Comparison of ENCODE assay signal across 8 cellular contexts in genomic region chr22:24429411-24430365, GRCh38. TPM values are rescaled to one million over a fixed set of nuclear protein-coding genes. Genes with fewer than 3 reads are reported as not detected.
DNase-seq lines count a peak whose midpoint lies in the region; ATAC-seq and TF ChIP-seq lines count a peak whose summit lies in the region.

No MANE protein-coding gene starts in this region.

- H3K4me3 ChIP-seq in lower lobe of right lung (no peak overlapping the region), upper lobe of right lung (no peak overlapping the region), uterus (no peak overlapping the region)

- H3K36me3 Mint-ChIP-seq in activated T-helper 2 cell treated with anti-CD3 and anti-CD28 coated beads, Interferon-gamma antibody, Interleukin-2, Interleukin-4, amounts not matched to agents 10 μg/mL and 5 μg/mL and 100 μg/mL, durations not matched to agents 14 hours and 24 hours and 36 hours (ENCODE audit: low read depth): peaks cover 21% of the 10 kb centered on the region

- no peak for TF ChIP-seq POLR2A in uterus (IDR thresholded peaks at IDR 0.05)

- TF ChIP-seq CTCF in lower lobe of right lung (IDR thresholded peaks at IDR 0.05): no peak
- TF ChIP-seq CTCF in upper lobe of right lung (IDR thresholded peaks at IDR 0.05): no peak
- no peak for TF ChIP-seq CTCF in uterus (IDR thresholded peaks at IDR 0.05)

- peaks cover 5% of the 10 kb centered on the region for H3K27me3 Mint-ChIP-seq in activated T-helper 2 cell treated with anti-CD3 and anti-CD28 coated beads, Interferon-gamma antibody, Interleukin-2, Interleukin-4, amounts not matched to agents 10 μg/mL and 5 μg/mL and 100 μg/mL, durations not matched to agents 14 hours and 24 hours and 36 hours (ENCODE audit: low read depth)

- ATAC-seq in lower lobe of right lung: no peak
- peak; percentile 3 for ATAC-seq in upper lobe of right lung
- ATAC-seq in HG03108 (IDR thresholded peaks at IDR 0.05; ENCODE audit: unreplicated experiment): no peak

- H3K27ac Mint-ChIP-seq in activated T-helper 2 cell treated with anti-CD3 and anti-CD28 coated beads, Interferon-gamma antibody, Interleukin-2, Interleukin-4, amounts not matched to agents 10 μg/mL and 5 μg/mL and 100 μg/mL, durations not matched to agents 14 hours and 24 hours and 36 hours: peak overlapping the region; percentile 87

- intact Hi-C loops in activated T-helper 2 cell treated with anti-CD3 and anti-CD28 coated beads, Interferon-gamma antibody, Interleukin-2, Interleukin-4, amounts not matched to agents 10 μg/mL and 5 μg/mL and 100 μg/mL, durations not matched to agents 14 hours and 24 hours and 36 hours (cut with micrococcal nuclease): loop anchor here (2.0 to 5.0 kb wide), 3 partner anchors 38 to 95 kb away; no protein-coding TSS in a partner anchor
- intact Hi-C loops in lower lobe of right lung (cut with DNase I): no loop called here
- intact Hi-C loops in upper lobe of right lung (cut with DNase I): no loop called here
- intact Hi-C loops in uterus (cut with DNase I; ENCODE audit: low total_unique reads): no loop called here

- peak overlapping the region; percentile 82 for H3K4me3 Mint-ChIP-seq in activated T-helper 2 cell treated with anti-CD3 and anti-CD28 coated beads, Interferon-gamma antibody, Interleukin-2, Interleukin-4, amounts not matched to agents 10 μg/mL and 5 μg/mL and 100 μg/mL, durations not matched to agents 14 hours and 24 hours and 36 hours (ENCODE audit: low read depth)

- H3K9me3 ChIP-seq in lower lobe of right lung (no peaks in the 10 kb centered on the region), upper lobe of right lung (no peaks in the 10 kb centered on the region), uterus (no peaks in the 10 kb centered on the region)

- H3K4me1 Mint-ChIP-seq in activated T-helper 2 cell treated with anti-CD3 and anti-CD28 coated beads, Interferon-gamma antibody, Interleukin-2, Interleukin-4, amounts not matched to agents 10 μg/mL and 5 μg/mL and 100 μg/mL, durations not matched to agents 14 hours and 24 hours and 36 hours (ENCODE audit: low read depth): peaks cover 71% of the 10 kb centered on the region

- peak overlapping the region; percentile 22 for H3K27ac ChIP-seq in lower lobe of right lung
- H3K27ac ChIP-seq in upper lobe of right lung: no peak overlapping the region
- H3K27ac ChIP-seq in uterus: no peak overlapping the region

- H3K9me3 Mint-ChIP-seq in activated T-helper 2 cell treated with anti-CD3 and anti-CD28 coated beads, Interferon-gamma antibody, Interleukin-2, Interleukin-4, amounts not matched to agents 10 μg/mL and 5 μg/mL and 100 μg/mL, durations not matched to agents 14 hours and 24 hours and 36 hours: no peaks in the 10 kb centered on the region

- H3K27me3 ChIP-seq in lower lobe of right lung (ENCODE audit: low read depth): peaks cover 8% of the 10 kb centered on the region
- H3K27me3 ChIP-seq in upper lobe of right lung: no peaks in the 10 kb centered on the region
- no peaks in the 10 kb centered on the region for H3K27me3 ChIP-seq in uterus

- H3K36me3 ChIP-seq in lower lobe of right lung (no peaks in the 10 kb centered on the region), upper lobe of right lung (no peaks in the 10 kb centered on the region), uterus (no peaks in the 10 kb centered on the region)

- H3K4me1 ChIP-seq in lower lobe of right lung (peaks cover 87% of the 10 kb centered on the region), upper lobe of right lung (peaks cover 46% of the 10 kb centered on the region), uterus (peaks cover 0 to 11% of the 10 kb centered on the region in 2 donors)

- DNase-seq in ELR (ENCODE audit: low read depth) (peak; percentile 44), NOMO-1 treated with DMSO at 0.1 percent for 48 hours (lab: John Stamatoyannopoulos, UW; ENCODE audit: unreplicated experiment) (peak; percentile 55), lower lobe of right lung (peak; percentile 19), upper lobe of right lung (peak; percentile 69), uterus (no peak), NCI-H2227 (lab: John Stamatoyannopoulos, UW; ENCODE audit: unreplicated experiment) (no peak)
- DNase-seq in activated T-helper 2 cell treated with anti-CD3 and anti-CD28 coated beads, Interferon-gamma antibody, Interleukin-2, Interleukin-4, amounts not matched to agents 10 μg/mL and 5 μg/mL and 100 μg/mL, durations not matched to agents 14 hours and 24 hours and 36 hours (ENCODE audit: low spot score): peak; percentile 68

RNA-seq across cellular contexts. Expression of gene ADORA2A, which starts 2.3 kb away (rescaled TPM):
- total RNA-seq in activated T-helper 2 cell treated with anti-CD3 and anti-CD28 coated beads, Interferon-gamma antibody, Interleukin-2, Interleukin-4, amounts not matched to agents 10 μg/mL and 5 μg/mL and 100 μg/mL, durations not matched to agents 14 hours and 24 hours and 36 hours: 20.2 and 23.8 TPM in 2 replicates
- 16.0 TPM for total RNA-seq in lower lobe of right lung
- total RNA-seq in upper lobe of right lung: 17.2 TPM
- total RNA-seq in uterus: 1 to 10 TPM in 3 of 4 donors, not detected in 1; 3.3 to 9.9 (median 8.9) TPM

Comparison
In these comparisons a context has a peak if more than half of its experiments do, and no peak if none do; other contexts are left out.
1. DNase-seq: peak in ELR (single experiment), NOMO-1 treated with DMSO at 0.1 percent for 48 hours (single experiment), activated T-helper 2 cell treated with anti-CD3 and anti-CD28 coated beads, Interferon-gamma antibody, Interleukin-2, Interleukin-4, amounts not matched to agents 10 μg/mL and 5 μg/mL and 100 μg/mL, durations not matched to agents 14 hours and 24 hours and 36 hours (single experiment), lower lobe of right lung (single experiment) and upper lobe of right lung (single experiment); none in uterus (0 of 2) and NCI-H2227 (single experiment).